9 cellular contexts compared by ENCODE assay signal in genomic region chr11:68002943-68003845, GRCh38. TPM values are rescaled to one million over a fixed set of nuclear protein-coding genes. Genes with fewer than 3 reads are reported as not detected.
A peak's percentile ranks its signal among the peaks of the same experiment; 100 is the strongest.
DNase-seq lines count a peak whose midpoint lies in the region; ATAC-seq, FAIRE-seq and TF ChIP-seq lines count a peak whose summit lies in the region.
"Had no signal": no experiment of that assay in that cellular context is flagged by ENCODE, and none has a peak within 500 bp of the region (broad histone marks: within the 10 kb centered on the region; RNA-seq: fewer than 3 reads in every experiment).

No MANE protein-coding gene starts in this region.

- CTCF ChIA-PET in GM12878 (lab: Yijun Ruan, JAX), result interaction anchor here (1.0 to 3.5 kb wide), 4 partner anchors 9 to 205 kb away, joined by 3 to 19 read pairs (median 6); no protein-coding TSS in a partner anchor

- under 1% methylated on average over 52 of the region's 86 CpGs for whole genome bisulfite sequencing in GM12878 (ENCODE audit: insufficient coverage, insufficient replicate concordance, low lambda C conversion rate, missing lambda C conversion rate)

- H3K9me3 ChIP-seq in GM12878 (replicated peaks; ENCODE audit: control insufficient read depth, insufficient read depth, low read length), result no peaks in the 10 kb centered on the region

- RAD21 ChIA-PET in GM12878 (lab: Charles Lee; ENCODE audit: unreplicated experiment), result no interaction called here

- in situ Hi-C loops in GM12878 (cut with MboI), result no loop called here

- TF ChIP-seq CTCF in GM12878 (IDR thresholded peaks at IDR 0.05 in 2 of 3, conservative IDR thresholded peaks at IDR 0.05 in 1 of 3; ENCODE audit: control insufficient read depth in 2 of 3, extremely low read depth in 1 of 3, insufficient read depth in 1 of 3, low read depth in 3 of 3, low read length in 3 of 3), result no peak

- H3K9ac ChIP-seq in GM12878 (ENCODE audit: control insufficient read depth, insufficient read depth, low read length), result peak overlapping the region; percentile 69

- peak overlapping the region; percentile 92 for H3K4me3 ChIP-seq in GM12878

- H3K79me2 ChIP-seq in GM12878 (ENCODE audit: control insufficient read depth, insufficient read depth, low read length), result peaks cover 14% of the 10 kb centered on the region

- peak overlapping the region; percentile 78 for H3K27ac ChIP-seq in GM12878 (ENCODE audit: control insufficient read depth, insufficient read depth)

- intact Hi-C loops in GM12878 (cut with micrococcal nuclease; ENCODE audit: unreplicated experiment) (loop anchor here (5.0 to 10.0 kb wide), 3 partner anchors 34 to 204 kb away; partner anchors contain the start of genes CHKA and TCIRG1), left colon (cut with DNase I, micrococcal nuclease) (no loop called here)

- H3K4me1 ChIP-seq in GM12878 (ENCODE audit: control insufficient read depth, insufficient read depth, low read length), result peaks cover 42% of the 10 kb centered on the region

- no peak for TF ChIP-seq RAD21 in GM12878 (IDR thresholded peaks at IDR 0.05; ENCODE audit: insufficient read depth, low read depth, low read length)

- H2AFZ ChIP-seq in GM12878 (ENCODE audit: control insufficient read depth, low read depth, low read length), result no peak overlapping the region

- peak; percentile 49; the same call in 1 of the 2 replicates for TF ChIP-seq POLR2A in GM12878 (IDR thresholded peaks at IDR 0.05; ENCODE audit: low read depth, low read length)

- POLR2A ChIA-PET in GM12878 (lab: Charles Lee), result interaction anchor here (1.1 to 3.0 kb wide), 2 partner anchors 35 to 116 kb away, joined by 3 to 11 read pairs; partner anchors contain the start of gene TCIRG1

- no peaks in the 10 kb centered on the region for H4K20me1 ChIP-seq in GM12878 (ENCODE audit: control insufficient read depth, insufficient read depth)

- DNase-seq in activated gamma-delta T cell treated with Interleukin-2 at 50 U/mL for 16 hours (peak; percentile 55), activated gamma-delta T cell (lab: John Stamatoyannopoulos, UW) (no peak), T follicular helper cell (ENCODE audit: low read depth) (peak; percentile 44), GM12878 (ENCODE audit: low read depth, low spot score) (no peak), left colon (peak in 1 of 2 donors; percentile 81), inferior parietal cortex (ENCODE audit: extremely low spot score) (no peak)
- peak; percentile 30 to 49 (median 41) for DNase-seq in stimulated activated CD4-positive, alpha-beta T cell treated with anti-CD3 and anti-CD28 coated beads, TNF-alpha, amount 100 ng/mL, for 4 hours (ENCODE audit: low read depth in 3 of 3)

- TF ChIP-seq EP300 in GM12878 (IDR thresholded peaks at IDR 0.05; ENCODE audit: borderline replicate concordance in 1 of 2, control insufficient read depth in 1 of 2, low read depth in 2 of 2, low read length in 2 of 2), result no peak

- ATAC-seq in HG03442 (IDR thresholded peaks at IDR 0.05; ENCODE audit: unreplicated experiment) (peak; percentile 27), GM12878 (peak; percentile 63), left colon (peak; percentile 68)

- H3K4me2 ChIP-seq in GM12878 (ENCODE audit: control insufficient read depth, insufficient read depth), result peak overlapping the region; percentile 90

- FAIRE-seq in GM12878 (lab: Jason Lieb, UNC), result no peak
- FAIRE-seq: islet of Langerhans had no signal

- BruUV-seq in GM12878 (replicated peaks; lab: Mats Ljungman, UMichigan), result no TSS peak

- SMC1A ChIA-PET in GM12878 (lab: Charles Lee; ENCODE audit: uncharacterized antibody, unreplicated experiment), result interaction anchor here (0.7 kb wide), 1 partner anchor 9 kb away, joined by 3 read pairs; no protein-coding TSS in a partner anchor

- H3K36me3 ChIP-seq in GM12878 (ENCODE audit: control insufficient read depth in 2 of 2, insufficient read depth in 2 of 2, low read length in 1 of 2), result no peaks in the 10 kb centered on the region; a peak in 1 of 4 replicates

- H3K27me3 ChIP-seq in GM12878 (replicated peaks in 1 of 2; ENCODE audit: control insufficient read depth in 2 of 2, insufficient read depth in 2 of 2, low read length in 1 of 2), result no peaks in the 10 kb centered on the region

TF ChIP-seq in GM12878, 131 proteins besides CTCF, POLR2A, EP300 and RAD21 (continues in another document):
- 0 out of 2 replicates have a peak, but pooled peaks have one; percentile 38 for TF ChIP-seq SIN3A (IDR thresholded peaks at IDR 0.05; ENCODE audit: low read depth, low read length)
- no peak for TF ChIP-seq ESRRA (IDR thresholded peaks at IDR 0.05; ENCODE audit: low read length)

RNA-seq across cellular contexts. Expression of gene UNC93B1, which starts 0.7 kb away (rescaled TPM):
- total RNA-seq in GM12878 (2013; cell fraction: nucleolus; rRNA removed), result 59.2 TPM in 2 replicates
- total RNA-seq in GM12878 (2014; rRNA removed), result 61.9 and 67.8 TPM in 2 replicates
- total RNA-seq in GM12878 (2014; rRNA removed; fragmentation: Illumina TruSeq; extraction: Trizol), result 16.1 and 18.6 TPM in 2 replicates
- total RNA-seq in GM12878 (2021), result 75.6 and 79.7 TPM in 2 replicates
- 29.9 TPM for polyA plus RNA-seq in GM12878 (2011; ENCODE audit: low read depth)
- 18.5 and 41.1 TPM in 2 replicates for polyA plus RNA-seq in GM12878 (2011; rRNA removed)
- 38.3 and 51.7 TPM in 2 replicates for polyA plus RNA-seq in GM12878 (2011; cell fraction: cytosol; rRNA removed)
- polyA plus RNA-seq in GM12878 (2011; cell fraction: nucleus; rRNA removed), result 115 and 153 TPM in 2 replicates
- polyA plus RNA-seq in GM12878 (2012), result 54.8 and 57.9 TPM in 2 replicates
- 8.1 and 25.3 TPM in 2 replicates for polyA plus RNA-seq in GM12878 (2014; fragmentation: Illumina TruSeq; extraction: Trizol)
- polyA plus RNA-seq in GM12878 (2014; fragmentation: Nextera tagmentation; extraction: Ambion mirVana), result 1 to 10 TPM; 1.3 to 3.4 TPM
- 73.1 and 79.9 TPM in 2 replicates for polyA plus RNA-seq in GM12878 (2014; rRNA removed)
- 10 to 100 TPM; 35.0 to 37.5 TPM for polyA plus RNA-seq in GM12878 (2016; fragmentation: Nextera tagmentation; extraction: Ambion mirVana)
- polyA minus RNA-seq in GM12878 (2011; rRNA and poly(A)+ RNA removed), result 31.6 and 44.0 TPM in 2 replicates
- 18.9 and 20.0 TPM in 2 replicates for polyA minus RNA-seq in GM12878 (2011; cell fraction: cytosol; rRNA and poly(A)+ RNA removed)
- 24.2 and 31.8 TPM in 2 replicates for polyA minus RNA-seq in GM12878 (2011; cell fraction: nucleus; rRNA and poly(A)+ RNA removed)
- 10 to 100 TPM; 51.9 to 52.8 TPM for total RNA-seq in left colon

RNA-seq across cellular contexts. Expression of gene ALDH3B1, which starts 6.9 kb away (rescaled TPM):
- total RNA-seq in GM12878 (2013; cell fraction: nucleolus; rRNA removed), result not detected in 2 replicates
- total RNA-seq in GM12878 (2014; rRNA removed) (0.17 and 0.60 TPM in 2 replicates), GM12878 (2014; rRNA removed; fragmentation: Illumina TruSeq; extraction: Trizol) (0.18 TPM in 1 of 2 replicates, not detected in the other), GM12878 (2021) (0.32 TPM in 1 of 2 replicates, not detected in the other), left colon (10 to 100 TPM; 20.2 to 21.3 TPM)
- polyA plus RNA-seq in GM12878 (2011; ENCODE audit: low read depth), result not detected
- polyA plus RNA-seq in GM12878 (2011; rRNA removed) (not detected in 2 replicates), GM12878 (2014; fragmentation: Illumina TruSeq; extraction: Trizol) (0.04 TPM in 1 of 2 replicates, not detected in the other), GM12878 (2014; fragmentation: Nextera tagmentation; extraction: Ambion mirVana) (under 1 TPM; 0.03 to 0.13 TPM), GM12878 (2014; rRNA removed) (0.19 and 0.23 TPM in 2 replicates), GM12878 (2016; fragmentation: Nextera tagmentation; extraction: Ambion mirVana) (under 1 TPM in 1 of 2 experiments, not detected in 1; 0.37 TPM)
- 0.01 TPM in 1 of 2 replicates, not detected in the other for polyA plus RNA-seq in GM12878 (2011; cell fraction: cytosol; rRNA removed)
- not detected in 2 replicates for polyA plus RNA-seq in GM12878 (2011; cell fraction: nucleus; rRNA removed)
- polyA plus RNA-seq in GM12878 (2012), result 0.13 and 0.14 TPM in 2 replicates
- polyA minus RNA-seq in GM12878 (2011; rRNA and poly(A)+ RNA removed), result not detected in 2 replicates
- polyA minus RNA-seq in GM12878 (2011; cell fraction: cytosol; rRNA and poly(A)+ RNA removed), result 0.94 and 1.0 TPM in 2 replicates
- polyA minus RNA-seq in GM12878 (2011; cell fraction: nucleus; rRNA and poly(A)+ RNA removed), result 0.12 and 0.29 TPM in 2 replicates

RNA-seq across cellular contexts. Expression of gene NDUFS8, which starts 27.3 kb away (rescaled TPM):
- 26.5 and 35.4 TPM in 2 replicates for total RNA-seq in GM12878 (2013; cell fraction: nucleolus; rRNA removed)
- total RNA-seq in GM12878 (2014; rRNA removed), result 224 and 238 TPM in 2 replicates
- 67.9 and 69.2 TPM in 2 replicates for total RNA-seq in GM12878 (2014; rRNA removed; fragmentation: Illumina TruSeq; extraction: Trizol)
- total RNA-seq in GM12878 (2021), result 169 and 176 TPM in 2 replicates
- polyA plus RNA-seq in GM12878 (2011; ENCODE audit: low read depth), result 53.0 TPM
- 17.7 and 41.5 TPM in 2 replicates for polyA plus RNA-seq in GM12878 (2011; rRNA removed)
- polyA plus RNA-seq in GM12878 (2011; cell fraction: cytosol; rRNA removed), result 87.4 and 156 TPM in 2 replicates
- polyA plus RNA-seq in GM12878 (2011; cell fraction: nucleus; rRNA removed), result 97.0 and 109 TPM in 2 replicates
- polyA plus RNA-seq in GM12878 (2012), result 86.6 and 93.3 TPM in 2 replicates
- polyA plus RNA-seq in GM12878 (2014; fragmentation: Illumina TruSeq; extraction: Trizol), result 13.1 and 44.4 TPM in 2 replicates
- polyA plus RNA-seq in GM12878 (2014; fragmentation: Nextera tagmentation; extraction: Ambion mirVana), result 10 to 100 TPM; 17.6 to 71.2 TPM
- polyA plus RNA-seq in GM12878 (2014; rRNA removed), result 214 and 239 TPM in 2 replicates
- polyA plus RNA-seq in GM12878 (2016; fragmentation: Nextera tagmentation; extraction: Ambion mirVana), result 100 to 1,000 TPM; 300 to 308 TPM
- polyA minus RNA-seq in GM12878 (2011; rRNA and poly(A)+ RNA removed), result 41.8 and 80.4 TPM in 2 replicates
- 42.0 and 51.3 TPM in 2 replicates for polyA minus RNA-seq in GM12878 (2011; cell fraction: cytosol; rRNA and poly(A)+ RNA removed)
- 30.9 and 54.5 TPM in 2 replicates for polyA minus RNA-seq in GM12878 (2011; cell fraction: nucleus; rRNA and poly(A)+ RNA removed)
- 100 to 1,000 TPM; 135 to 157 TPM for total RNA-seq in left colon

RNA-seq across cellular contexts. Expression of gene TCIRG1, which starts 35.6 kb away (rescaled TPM):
- total RNA-seq in GM12878 (2013; cell fraction: nucleolus; rRNA removed), result 287 and 325 TPM in 2 replicates
- total RNA-seq in GM12878 (2014; rRNA removed), result 143 and 166 TPM in 2 replicates
- 18.9 and 20.4 TPM in 2 replicates for total RNA-seq in GM12878 (2014; rRNA removed; fragmentation: Illumina TruSeq; extraction: Trizol)
- 173 and 179 TPM in 2 replicates for total RNA-seq in GM12878 (2021)
- 40.2 TPM for polyA plus RNA-seq in GM12878 (2011; ENCODE audit: low read depth)
- polyA plus RNA-seq in GM12878 (2011; rRNA removed), result 20.8 and 51.2 TPM in 2 replicates
- 73.7 and 130 TPM in 2 replicates for polyA plus RNA-seq in GM12878 (2011; cell fraction: cytosol; rRNA removed)
- polyA plus RNA-seq in GM12878 (2011; cell fraction: nucleus; rRNA removed), result 2,133 and 2,164 TPM in 2 replicates
- polyA plus RNA-seq in GM12878 (2012), result 133 and 152 TPM in 2 replicates
- 3.0 and 18.6 TPM in 2 replicates for polyA plus RNA-seq in GM12878 (2014; fragmentation: Illumina TruSeq; extraction: Trizol)
- polyA plus RNA-seq in GM12878 (2014; fragmentation: Nextera tagmentation; extraction: Ambion mirVana), result 1 to 10 TPM in 1 of 2 experiments, under 1 TPM in 1; 0.76 to 7.5 TPM
- 218 and 238 TPM in 2 replicates for polyA plus RNA-seq in GM12878 (2014; rRNA removed)
- polyA plus RNA-seq in GM12878 (2016; fragmentation: Nextera tagmentation; extraction: Ambion mirVana), result 100 to 1,000 TPM; 124 to 148 TPM
- 36.7 and 83.1 TPM in 2 replicates for polyA minus RNA-seq in GM12878 (2011; rRNA and poly(A)+ RNA removed)
- polyA minus RNA-seq in GM12878 (2011; cell fraction: cytosol; rRNA and poly(A)+ RNA removed), result 30.3 and 36.8 TPM in 2 replicates
- polyA minus RNA-seq in GM12878 (2011; cell fraction: nucleus; rRNA and poly(A)+ RNA removed), result 200 and 263 TPM in 2 replicates
- 100 to 1,000 TPM; 140 to 156 TPM for total RNA-seq in left colon

Comparison
In these comparisons a context has a peak if more than half of its experiments do, and no peak if none do; other contexts are left out.
1. DNase-seq: peak in activated gamma-delta T cell treated with Interleukin-2 at 50 U/mL for 16 hours (single experiment), T follicular helper cell (single experiment) and stimulated activated CD4-positive, alpha-beta T cell treated with anti-CD3 and anti-CD28 coated beads, TNF-alpha, amount 100 ng/mL, for 4 hours (3 of 3); none in activated gamma-delta T cell (single experiment), GM12878 (single experiment) and inferior parietal cortex (single experiment).
2. RNA of gene ALDH3B1, which starts 6.9 kb away (total RNA-seq): 20.2 to 21.3 TPM in left colon; 0.17 to 0.60 TPM in GM12878; every median in the first group is over 10 times any median in the second.
3. Peak in every context shown above with its lines, with median percentiles within 50 percentile points of each other: ATAC-seq.